ENCODE assay signal across 18 cellular contexts in the genomic region with DNA sequence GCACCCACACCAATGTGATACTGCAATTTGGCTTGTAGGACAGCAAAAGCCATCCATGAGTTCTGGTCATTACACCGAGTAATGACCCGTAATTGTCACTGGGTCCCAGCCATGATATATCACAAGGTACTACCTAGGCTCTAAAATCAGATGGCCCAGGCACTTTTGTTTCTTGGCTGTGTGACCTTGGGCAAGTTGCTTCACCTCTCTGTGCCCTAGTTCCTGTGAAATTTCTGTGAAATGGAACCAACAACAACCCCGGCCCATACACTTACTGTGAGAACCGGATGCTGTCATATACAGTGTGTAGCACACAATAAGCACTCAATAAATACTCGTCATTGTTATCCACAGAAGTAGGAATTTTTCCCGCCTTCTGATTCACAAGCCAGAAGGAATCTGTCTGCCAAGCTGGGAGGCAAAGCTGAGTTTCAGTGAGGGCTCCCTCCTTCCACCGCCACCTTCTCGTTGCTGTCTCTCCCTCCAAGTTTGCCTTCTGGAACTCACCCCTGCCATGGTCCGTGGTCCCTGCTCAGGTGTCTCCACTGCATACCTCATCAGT.
"Had no signal": no experiment of that assay in that cellular context is flagged by ENCODE, and none has a peak within 500 bp of the region (broad histone marks: within the 10 kb centered on the region; RNA-seq: fewer than 3 reads in every experiment).

No MANE protein-coding gene starts in this region.

- DNase-seq: activated CD4-positive, alpha-beta memory T cell treated with anti-CD3 and anti-CD28 coated beads for 36 hours; activated CD4-positive, CD25-positive, alpha-beta regulatory T cell treated with anti-CD3 and anti-CD28 coated beads, Interleukin-2, amount 50 U/mL, for 72 hours; activated CD8-positive, alpha-beta memory T cell treated with anti-CD3 and anti-CD28 coated beads, Interleukin-2, amount 10 ng/mL, durations not matched to agents 7 days and 5 days; activated naive CD4-positive, alpha-beta T cell treated with anti-CD3 and anti-CD28 coated beads for 36 hours; activated T-cell treated with anti-CD3 and anti-CD28 coated beads, Interleukin-2, amount 50 U/mL, for 1 hour; caudate nucleus; esophagus squamous epithelium; foreskin fibroblast; mesendoderm; nucleus accumbens; small intestine; stimulated activated CD4-positive, alpha-beta T cell treated with anti-CD3 and anti-CD28 coated beads, Interleukin-4, amount 100 ng/mL, for 4 hours; stimulated activated CD8-positive, alpha-beta memory T cell treated with anti-CD3 and anti-CD28 coated beads, Interleukin-4, amount 100 ng/mL, for 48 hours; stimulated activated naive CD4-positive, alpha-beta T cell treated with Interleukin-2 at 50 U/mL for 16 hours; T-helper 9 cell; transverse colon had no signal

- H3K4me3 Mint-ChIP-seq: activated CD4-positive, alpha-beta memory T cell treated with anti-CD3 and anti-CD28 coated beads for 36 hours; activated CD8-positive, alpha-beta memory T cell treated with anti-CD3 and anti-CD28 coated beads, Interleukin-2, amount 10 ng/mL, durations not matched to agents 7 days and 5 days; activated naive CD4-positive, alpha-beta T cell treated with anti-CD3 and anti-CD28 coated beads for 36 hours; nephron had no signal

- ATAC-seq: activated CD8-positive, alpha-beta memory T cell treated with anti-CD3 and anti-CD28 coated beads, Interleukin-2, amount 10 ng/mL, durations not matched to agents 7 days and 5 days had no signal

- H3K4me1 Mint-ChIP-seq: activated CD8-positive, alpha-beta memory T cell treated with anti-CD3 and anti-CD28 coated beads, Interleukin-2, amount 10 ng/mL, durations not matched to agents 7 days and 5 days had no signal

- H3K4me3 ChIP-seq: esophagus squamous epithelium, transverse colon had no signal

- H3K27me3 Mint-ChIP-seq: activated CD4-positive, alpha-beta memory T cell treated with anti-CD3 and anti-CD28 coated beads for 36 hours had no signal

- H3K9me3 Mint-ChIP-seq: activated CD4-positive, alpha-beta memory T cell treated with anti-CD3 and anti-CD28 coated beads for 36 hours; activated naive CD4-positive, alpha-beta T cell treated with anti-CD3 and anti-CD28 coated beads for 36 hours; activated T-helper 2 cell treated with anti-CD3 and anti-CD28 coated beads, Interferon-gamma antibody, Interleukin-2, Interleukin-4, amounts not matched to agents 10 μg/mL and 5 μg/mL and 100 μg/mL, durations not matched to agents 14 hours and 24 hours and 36 hours; nephron had no signal

- H3K27ac Mint-ChIP-seq: activated CD4-positive, alpha-beta memory T cell treated with anti-CD3 and anti-CD28 coated beads for 36 hours; activated CD8-positive, alpha-beta memory T cell treated with anti-CD3 and anti-CD28 coated beads, Interleukin-2, amount 10 ng/mL, durations not matched to agents 7 days and 5 days; activated naive CD4-positive, alpha-beta T cell treated with anti-CD3 and anti-CD28 coated beads for 36 hours; activated T-helper 2 cell treated with anti-CD3 and anti-CD28 coated beads, Interferon-gamma antibody, Interleukin-2, Interleukin-4, amounts not matched to agents 10 μg/mL and 5 μg/mL and 100 μg/mL, durations not matched to agents 14 hours and 24 hours and 36 hours had no signal

- H3K36me3 Mint-ChIP-seq: activated CD4-positive, alpha-beta memory T cell treated with anti-CD3 and anti-CD28 coated beads for 36 hours; activated CD8-positive, alpha-beta memory T cell treated with anti-CD3 and anti-CD28 coated beads, Interleukin-2, amount 10 ng/mL, durations not matched to agents 7 days and 5 days had no signal
